In genomic region chr2:46855805-46856204, GRCh38 we compare ENCODE assay signal across 2 cellular contexts.
TF ChIP-seq lines count a peak whose summit lies in the region.

No MANE protein-coding gene starts in this region.

TF ChIP-seq in SK-N-SH, 30 proteins besides CTCF, POLR2A, EP300 and RAD21 (continued from another document):
- TF ChIP-seq, protein P1, sequence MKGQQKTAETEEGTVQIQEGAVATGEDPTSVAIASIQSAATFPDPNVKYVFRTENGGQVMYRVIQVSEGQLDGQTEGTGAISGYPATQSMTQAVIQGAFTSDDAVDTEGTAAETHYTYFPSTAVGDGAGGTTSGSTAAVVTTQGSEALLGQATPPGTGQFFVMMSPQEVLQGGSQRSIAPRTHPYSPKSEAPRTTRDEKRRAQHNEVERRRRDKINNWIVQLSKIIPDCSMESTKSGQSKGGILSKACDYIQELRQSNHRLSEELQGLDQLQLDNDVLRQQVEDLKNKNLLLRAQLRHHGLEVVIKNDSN (IDR thresholded peaks at IDR 0.05; ENCODE audit: borderline replicate concordance, low read depth), result no peak
- no peak for TF ChIP-seq NRF1 (IDR thresholded peaks at IDR 0.05; ENCODE audit: low read depth, low read length)
- TF ChIP-seq GATA2 (CRISPR knock-in tag; IDR thresholded peaks at IDR 0.05), result no peak
- TF ChIP-seq, protein P2, sequence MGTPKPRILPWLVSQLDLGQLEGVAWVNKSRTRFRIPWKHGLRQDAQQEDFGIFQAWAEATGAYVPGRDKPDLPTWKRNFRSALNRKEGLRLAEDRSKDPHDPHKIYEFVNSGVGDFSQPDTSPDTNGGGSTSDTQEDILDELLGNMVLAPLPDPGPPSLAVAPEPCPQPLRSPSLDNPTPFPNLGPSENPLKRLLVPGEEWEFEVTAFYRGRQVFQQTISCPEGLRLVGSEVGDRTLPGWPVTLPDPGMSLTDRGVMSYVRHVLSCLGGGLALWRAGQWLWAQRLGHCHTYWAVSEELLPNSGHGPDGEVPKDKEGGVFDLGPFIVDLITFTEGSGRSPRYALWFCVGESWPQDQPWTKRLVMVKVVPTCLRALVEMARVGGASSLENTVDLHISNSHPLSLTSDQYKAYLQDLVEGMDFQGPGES (IDR thresholded peaks at IDR 0.05; ENCODE audit: low read depth, low read length), result no peak
- no peak for TF ChIP-seq JUND (IDR thresholded peaks at IDR 0.05)
- no peak for TF ChIP-seq FOSL2 (IDR thresholded peaks at IDR 0.05; ENCODE audit: borderline replicate concordance, low read depth)
- no peak for TF ChIP-seq RXRA (IDR thresholded peaks at IDR 0.05; ENCODE audit: borderline replicate concordance, low read depth)
- no peak for TF ChIP-seq CHD2 (IDR thresholded peaks at IDR 0.05; ENCODE audit: low read length, partially characterized antibody)
- TF ChIP-seq EZH2phosphoT487 (IDR thresholded peaks at IDR 0.05; ENCODE audit: borderline replicate concordance, low read depth), result no peak
- TF ChIP-seq SMC3 (IDR thresholded peaks at IDR 0.05; ENCODE audit: low read depth, low read length), result no peak
- no peak for TF ChIP-seq SIN3A (IDR thresholded peaks at IDR 0.05; ENCODE audit: borderline replicate concordance, low read depth, low read length)
- TF ChIP-seq MEF2A (IDR thresholded peaks at IDR 0.05; ENCODE audit: borderline replicate concordance, low read depth), result no peak
- no peak for TF ChIP-seq RFX5 (IDR thresholded peaks at IDR 0.05; ENCODE audit: low read length)

TF ChIP-seq in endothelial cell of umbilical vein, 7 proteins besides CTCF, POLR2A, EP300 and RAD21 (continued from another document):
- TF ChIP-seq FOS (IDR thresholded peaks at IDR 0.05; ENCODE audit: borderline replicate concordance, insufficient read depth, low read length), result no peak
